1 cellular context compared by ENCODE assay signal in the genomic region with DNA sequence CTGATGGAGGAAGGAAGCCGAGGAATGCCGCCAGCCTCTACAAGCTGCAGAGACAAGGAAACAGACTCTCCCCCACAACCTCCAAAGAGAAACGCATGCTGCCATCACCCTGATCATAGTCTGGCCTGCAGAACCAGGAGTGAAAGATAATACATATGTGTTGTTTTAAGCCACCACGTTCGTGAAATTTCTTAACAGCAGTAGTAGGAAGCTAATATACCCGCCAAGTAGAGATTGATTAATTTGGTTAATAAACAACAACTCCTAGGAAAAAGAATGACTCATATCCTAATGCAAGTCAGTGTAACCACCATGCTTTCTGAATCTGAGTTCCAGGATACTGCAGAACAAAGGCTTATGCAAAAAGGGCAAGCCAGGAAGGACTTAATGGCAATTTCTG.
TF ChIP-seq lines count a peak whose summit lies in the region.

No MANE protein-coding gene starts in this region.

TF ChIP-seq in endothelial cell of umbilical vein, 7 proteins besides CTCF, POLR2A, EP300 and RAD21:
- TF ChIP-seq JUN (IDR thresholded peaks at IDR 0.05; ENCODE audit: borderline replicate concordance, insufficient read depth, insufficient read length, low read depth) (peak; percentile 92), EZH2 (IDR thresholded peaks at IDR 0.05; ENCODE audit: borderline replicate concordance, low read depth, low read length, severe bottlenecking) (no peak), MYC (IDR thresholded peaks at IDR 0.05; ENCODE audit: low read depth, low read length) (no peak), FOS (IDR thresholded peaks at IDR 0.05; ENCODE audit: borderline replicate concordance, insufficient read depth, low read length) (peak; percentile 73), GATA2 (IDR thresholded peaks at IDR 0.05; ENCODE audit: insufficient read depth, insufficient read length, low read depth, low read length) (no peak), POLR2AphosphoS5 (IDR thresholded peaks at IDR 0.05; ENCODE audit: insufficient read depth, low read depth, low read length) (no peak)
- TF ChIP-seq, protein P1, sequence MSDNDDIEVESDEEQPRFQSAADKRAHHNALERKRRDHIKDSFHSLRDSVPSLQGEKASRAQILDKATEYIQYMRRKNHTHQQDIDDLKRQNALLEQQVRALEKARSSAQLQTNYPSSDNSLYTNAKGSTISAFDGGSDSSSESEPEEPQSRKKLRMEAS (IDR thresholded peaks at IDR 0.05; ENCODE audit: insufficient read depth, insufficient read length), result no peak
